ENCODE assay signal across 8 cellular contexts in the genomic region with DNA sequence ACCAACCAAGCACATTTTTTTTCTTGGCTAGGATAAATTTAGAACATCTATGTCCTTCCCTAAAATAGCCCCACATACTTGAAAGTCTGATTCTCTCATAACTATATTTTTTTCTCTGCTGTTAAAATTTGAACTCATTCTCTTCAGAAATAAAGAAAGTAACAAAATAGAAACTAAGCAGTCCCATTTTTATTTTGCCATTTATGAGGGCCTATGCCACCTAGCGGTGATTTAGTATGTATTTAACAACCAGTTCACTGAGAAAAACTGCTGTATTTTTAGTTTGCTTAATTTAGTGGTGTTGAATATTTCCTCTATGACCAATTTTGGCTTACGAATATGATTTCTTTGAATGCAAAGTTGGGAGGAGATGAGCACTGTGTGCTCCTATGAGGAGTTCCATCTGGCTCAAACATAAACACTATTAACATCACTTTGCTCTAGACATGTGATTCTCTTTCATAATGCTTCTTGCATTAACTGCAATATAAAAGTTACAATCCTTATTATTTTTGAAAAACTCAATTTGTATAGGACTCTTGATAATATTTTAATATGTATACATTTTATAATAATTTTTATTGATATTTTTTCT.
DNase-seq lines count a peak whose midpoint lies in the region; ATAC-seq and TF ChIP-seq lines count a peak whose summit lies in the region.
"Not testable (repeated sequence)": the region's sequence is repeated elsewhere in the genome, so short reads cannot be mapped to it uniquely, and the experiment has no call there.

No MANE protein-coding gene starts in this region.

- not testable (repeated sequence) for H3K9me3 Mint-ChIP-seq in CD4-positive, alpha-beta T cell; H9; activated naive CD8-positive, alpha-beta T cell treated with anti-CD3 and anti-CD28 coated beads, Interleukin-2, amount 10 ng/mL, durations not matched to agents 7 days and 5 days; nephron

- not testable (repeated sequence) for H3K23me2 ChIP-seq in H9 (ENCODE audit: insufficient read length, low read depth, low read length, poor library complexity, severe bottlenecking)

- peak; percentile 57 for TF ChIP-seq CTCF in CD4-positive, alpha-beta T cell (IDR thresholded peaks at IDR 0.05)
- peak; percentile 61; the same call in 2 of the 3 replicates for TF ChIP-seq CTCF in H9 (conservative IDR thresholded peaks at IDR 0.05)
- peak; percentile 64 for TF ChIP-seq CTCF in RWPE2 (IDR thresholded peaks at IDR 0.05; ENCODE audit: poor library complexity, severe bottlenecking)
- peak; percentile 28 to 83 (median 62) for TF ChIP-seq CTCF in dorsolateral prefrontal cortex (IDR thresholded peaks at IDR 0.05 in 54 of 56, conservative IDR thresholded peaks at IDR 0.05 in 2 of 56; ENCODE audit: low read depth in 1 of 56, partially characterized antibody in 56 of 56)
- TF ChIP-seq CTCF in left ventricle myocardium inferior (IDR thresholded peaks at IDR 0.05; ENCODE audit: borderline replicate concordance) = peak; percentile 60
- TF ChIP-seq CTCF in nephron (IDR thresholded peaks at IDR 0.05; ENCODE audit: unreplicated experiment in 3 of 3) = peak; percentile 25 to 54 (median 36)

- not testable (repeated sequence) for H4K91ac ChIP-seq in H9 (ENCODE audit: insufficient read length, low read depth, low read length)

- H3K27ac ChIP-seq in CD4-positive, alpha-beta T cell (ENCODE audit: low read depth, low read length); H9 (ENCODE audit: insufficient read length, low read depth, low read length); RWPE2 (ENCODE audit: poor library complexity, severe bottlenecking); dorsolateral prefrontal cortex; left ventricle myocardium inferior (replicated peaks): not testable (repeated sequence)

- not testable (repeated sequence) for H3K9ac ChIP-seq in H9 (ENCODE audit: extremely low read depth, insufficient read length, low read length)

- H2AK5ac ChIP-seq in H9 (ENCODE audit: insufficient read length, low read length) = not testable (repeated sequence)

- not testable (repeated sequence) for H2BK15ac ChIP-seq in H9 (ENCODE audit: low read depth, low read length)

- not testable (repeated sequence) for H3K4ac ChIP-seq in H9 (ENCODE audit: low read depth, low read length)

- H2AFZ ChIP-seq in H9 (ENCODE audit: low read length) = not testable (repeated sequence)

- H4K8ac ChIP-seq in H9 (replicated peaks; ENCODE audit: insufficient read length, low read depth, low read length) = not testable (repeated sequence)

- H2BK120ac ChIP-seq in H9 (ENCODE audit: low read depth, low read length, poor library complexity, severe bottlenecking) = not testable (repeated sequence)

- H3K9me3 ChIP-seq in CD4-positive, alpha-beta T cell (ENCODE audit: control insufficient read depth, low read length); H9 (ENCODE audit: control insufficient read depth, low read depth, low read length); RWPE2 (ENCODE audit: severe bottlenecking); left ventricle myocardium inferior (replicated peaks): not testable (repeated sequence)

- H4K20me1 ChIP-seq in H9 (ENCODE audit: control insufficient read depth, insufficient read depth, insufficient read length) = not testable (repeated sequence)

- not testable (repeated sequence) for H4K5ac ChIP-seq in H9 (ENCODE audit: insufficient read length, low read depth, low read length)

- H3K27me3 ChIP-seq in CD4-positive, alpha-beta T cell (ENCODE audit: control insufficient read depth, insufficient read depth, low read length); H9 (ENCODE audit: insufficient read depth, low read length); RWPE2 (ENCODE audit: insufficient read depth, poor library complexity, severe bottlenecking); dorsolateral prefrontal cortex; left ventricle myocardium inferior (ENCODE audit: low read depth): not testable (repeated sequence)

- not testable (repeated sequence) for H3K4me1 ChIP-seq in H9 (ENCODE audit: insufficient read depth, low read length); RWPE2 (ENCODE audit: insufficient read depth, poor library complexity, severe bottlenecking); left ventricle myocardium inferior

- not testable (repeated sequence) for H3K14ac ChIP-seq in H9 (ENCODE audit: insufficient read depth, low read length)

- not testable (repeated sequence) for H3K18ac ChIP-seq in H9 (ENCODE audit: insufficient read length, low read depth, low read length)

- not testable (repeated sequence) for H3K4me3 Mint-ChIP-seq in CD4-positive, alpha-beta T cell; H9; activated naive CD8-positive, alpha-beta T cell treated with anti-CD3 and anti-CD28 coated beads, Interleukin-2, amount 10 ng/mL, durations not matched to agents 7 days and 5 days; nephron

- H3K36me3 Mint-ChIP-seq in CD4-positive, alpha-beta T cell (ENCODE audit: low read depth); H9 (ENCODE audit: insufficient read depth in 1 of 3, low read depth in 3 of 3); activated naive CD8-positive, alpha-beta T cell treated with anti-CD3 and anti-CD28 coated beads, Interleukin-2, amount 10 ng/mL, durations not matched to agents 7 days and 5 days; nephron (ENCODE audit: low read depth): not testable (repeated sequence)

- H3K79me1 ChIP-seq in H9 (ENCODE audit: insufficient read depth, low read depth, low read length, poor library complexity, severe bottlenecking) = not testable (repeated sequence)

- not testable (repeated sequence) for H3K27ac Mint-ChIP-seq in CD4-positive, alpha-beta T cell; H9; activated naive CD8-positive, alpha-beta T cell treated with anti-CD3 and anti-CD28 coated beads, Interleukin-2, amount 10 ng/mL, durations not matched to agents 7 days and 5 days; nephron

- not testable (repeated sequence) for H3K4me3 ChIP-seq in RWPE2 (ENCODE audit: severe bottlenecking); dorsolateral prefrontal cortex; left ventricle myocardium inferior

- not testable (repeated sequence) for H3T11ph ChIP-seq in H9 (ENCODE audit: low read length)

- H2BK12ac ChIP-seq in H9 (ENCODE audit: insufficient read length, low read depth, low read length) = not testable (repeated sequence)

- not testable (repeated sequence) for H3K23ac ChIP-seq in H9 (ENCODE audit: insufficient read length, low read depth, low read length)

- POLR2A ChIA-PET in CD4-positive, alpha-beta T cell (lab: Charles Lee); activated naive CD8-positive, alpha-beta T cell treated with anti-CD3 and anti-CD28 coated beads, Interleukin-2, amount 10 ng/mL, durations not matched to agents 7 days and 5 days (lab: Charles Lee): not testable (repeated sequence)

- H2BK20ac ChIP-seq in H9 (ENCODE audit: low read depth, low read length, poor library complexity, severe bottlenecking) = not testable (repeated sequence)

- WGBS in H9 (ENCODE audit: extremely low coverage, insufficient read length, low lambda C conversion rate) = no CpG with 5 or more reads among the region's 2 CpGs

- CTCF ChIA-PET in CD4-positive, alpha-beta T cell (lab: Charles Lee) = not testable (repeated sequence)

- not testable (repeated sequence) for H3K4me2 ChIP-seq in H9 (ENCODE audit: insufficient read depth, insufficient read length, low read length)

- not testable (repeated sequence) for H3K36me3 ChIP-seq in RWPE2 (ENCODE audit: low read depth); left ventricle myocardium inferior

- intact Hi-C loops in CD4-positive, alpha-beta T cell (cut with DNase I, micrococcal nuclease); dorsolateral prefrontal cortex (cut with DNase I); left ventricle myocardium inferior (cut with micrococcal nuclease): not testable (repeated sequence)

- not testable (repeated sequence) for H3K56ac ChIP-seq in H9 (ENCODE audit: insufficient read length, low read depth, low read length)

- peak in 1 of 10 experiments; percentile 2 for DNase-seq in CD4-positive, alpha-beta T cell
- DNase-seq in H9; RWPE2 (ENCODE audit: low spot score); activated naive CD8-positive, alpha-beta T cell treated with anti-CD3 and anti-CD28 coated beads, Interleukin-2, amount 10 ng/mL, durations not matched to agents 7 days and 5 days; left ventricle myocardium inferior: not testable (repeated sequence)
- DNase-seq in dorsolateral prefrontal cortex (peak in 1 of 10 donors; percentile 4), superior temporal gyrus (ENCODE audit: extremely low spot score) (peak; percentile 73)

- H3K79me2 ChIP-seq in H9 (ENCODE audit: insufficient read depth, low read length) = not testable (repeated sequence)

- H3K27me3 Mint-ChIP-seq in CD4-positive, alpha-beta T cell; H9 (ENCODE audit: low read depth); activated naive CD8-positive, alpha-beta T cell treated with anti-CD3 and anti-CD28 coated beads, Interleukin-2, amount 10 ng/mL, durations not matched to agents 7 days and 5 days; nephron (ENCODE audit: low read depth): not testable (repeated sequence)

- not testable (repeated sequence) for ATAC-seq in CD4-positive, alpha-beta T cell (ENCODE audit: poor library complexity)
- ATAC-seq in RWPE2 (ENCODE audit: low read depth) = peak; percentile 66; the same call in 2 of the 3 replicates
- ATAC-seq in activated naive CD8-positive, alpha-beta T cell treated with anti-CD3 and anti-CD28 coated beads, Interleukin-2, amount 10 ng/mL, durations not matched to agents 7 days and 5 days (ENCODE audit: low read depth) = peak; percentile 58

- not testable (repeated sequence) for H2BK5ac ChIP-seq in H9 (ENCODE audit: insufficient read length, low read length)

- not testable (repeated sequence) for H3K4me1 Mint-ChIP-seq in CD4-positive, alpha-beta T cell (ENCODE audit: low read depth); H9; activated naive CD8-positive, alpha-beta T cell treated with anti-CD3 and anti-CD28 coated beads, Interleukin-2, amount 10 ng/mL, durations not matched to agents 7 days and 5 days; nephron
